Comparison of ENCODE assay signal across 30 cellular contexts in genomic region chr3:61680617-61681016, GRCh38.
"Had no signal": no experiment of that assay in that cellular context is flagged by ENCODE, and none has a peak within 500 bp of the region (broad histone marks: within the 10 kb centered on the region; RNA-seq: fewer than 3 reads in every experiment).

No MANE protein-coding gene starts in this region.

- DNase-seq: hypothalamus; immature natural killer cell; kidney; left colon; left lung; midbrain; mucosa of descending colon; naive thymus-derived CD4-positive, alpha-beta T cell; nucleus accumbens; pancreas; posterior cingulate gyrus; retina; right cardiac atrium; stimulated activated CD4-positive, alpha-beta T cell treated with anti-CD3 and anti-CD28 coated beads, Interleukin-12 subunit alpha, Interleukin-12 subunit beta, amount 100 ng/mL, for 4 hours; stimulated activated CD4-positive, alpha-beta T cell treated with anti-CD3 and anti-CD28 coated beads, Interleukin-15, amount 100 ng/mL, for 24 hours; stimulated activated CD4-positive, alpha-beta T cell treated with anti-CD3 and anti-CD28 coated beads, Interleukin-2, amount 100 ng/mL, for 24 hours; stimulated activated CD4-positive, alpha-beta T cell treated with anti-CD3 and anti-CD28 coated beads, Interleukin-4, amount 100 ng/mL, for 24 hours; stimulated activated naive CD4-positive, alpha-beta T cell treated with Interleukin-2 at 50 U/mL for 16 hours; stimulated activated naive CD8-positive, alpha-beta T cell treated with anti-CD3 and anti-CD28 coated beads, Interleukin-15, amount 100 ng/mL, for 72 hours; substantia nigra; uterus had no signal

- H3K36me3 Mint-ChIP-seq: naive thymus-derived CD4-positive, alpha-beta T cell; natural killer cell treated with Interleukin-12 subunit alpha and Interleukin-12 subunit beta and Interleukin-15 and Interleukin-18, amount 100 ng/mL, for 72 hours; stimulated activated effector memory CD8-positive, alpha-beta T cell treated with anti-CD3 and anti-CD28 coated beads, Interleukin-12 subunit alpha, Interleukin-12 subunit beta, amount 100 ng/mL, for 72 hours had no signal

- H3K4me3 ChIP-seq: left lung, lung, mucosa of descending colon, pancreas, prostate gland, skin epidermis, tibial nerve, uterus had no signal

- H3K4me3 Mint-ChIP-seq: immature natural killer cell; naive thymus-derived CD4-positive, alpha-beta T cell; natural killer cell treated with Interleukin-12 subunit alpha and Interleukin-12 subunit beta and Interleukin-15 and Interleukin-18, amount 100 ng/mL, for 72 hours; neural crest cell; stimulated activated effector memory CD8-positive, alpha-beta T cell treated with anti-CD3 and anti-CD28 coated beads, Interleukin-12 subunit alpha, Interleukin-12 subunit beta, amount 100 ng/mL, for 72 hours; stimulated activated naive CD8-positive, alpha-beta T cell treated with anti-CD3 and anti-CD28 coated beads, Interleukin-15, amount 100 ng/mL, for 72 hours; type B pancreatic cell had no signal

- H3K27me3 Mint-ChIP-seq: type B pancreatic cell had no signal

- H3K36me3 ChIP-seq: left lung, pancreas, prostate gland, tibial nerve, uterus had no signal

- H3K27ac Mint-ChIP-seq: immature natural killer cell; naive thymus-derived CD4-positive, alpha-beta T cell; natural killer cell treated with Interleukin-12 subunit alpha and Interleukin-12 subunit beta and Interleukin-15 and Interleukin-18, amount 100 ng/mL, for 72 hours; stimulated activated effector memory CD8-positive, alpha-beta T cell treated with anti-CD3 and anti-CD28 coated beads, Interleukin-12 subunit alpha, Interleukin-12 subunit beta, amount 100 ng/mL, for 72 hours; stimulated activated naive CD8-positive, alpha-beta T cell treated with anti-CD3 and anti-CD28 coated beads, Interleukin-15, amount 100 ng/mL, for 72 hours; type B pancreatic cell had no signal

- H3K9me3 Mint-ChIP-seq: stimulated activated naive CD8-positive, alpha-beta T cell treated with anti-CD3 and anti-CD28 coated beads, Interleukin-15, amount 100 ng/mL, for 72 hours; type B pancreatic cell had no signal

- H3K9me3 ChIP-seq: left lung, mucosa of descending colon, pancreas, prostate gland, tibial nerve, uterus had no signal

- ATAC-seq: left colon; left lung; mucosa of descending colon; naive thymus-derived CD4-positive, alpha-beta T cell; natural killer cell treated with Interleukin-12 subunit alpha and Interleukin-12 subunit beta and Interleukin-15 and Interleukin-18, amount 100 ng/mL, for 72 hours; pancreas; right cardiac atrium; sciatic nerve; stimulated activated effector memory CD8-positive, alpha-beta T cell treated with anti-CD3 and anti-CD28 coated beads, Interleukin-12 subunit alpha, Interleukin-12 subunit beta, amount 100 ng/mL, for 72 hours; stimulated activated naive CD8-positive, alpha-beta T cell treated with anti-CD3 and anti-CD28 coated beads, Interleukin-15, amount 100 ng/mL, for 72 hours had no signal

- H3K4me1 Mint-ChIP-seq: immature natural killer cell; naive thymus-derived CD4-positive, alpha-beta T cell; stimulated activated effector memory CD8-positive, alpha-beta T cell treated with anti-CD3 and anti-CD28 coated beads, Interleukin-12 subunit alpha, Interleukin-12 subunit beta, amount 100 ng/mL, for 72 hours; stimulated activated naive CD8-positive, alpha-beta T cell treated with anti-CD3 and anti-CD28 coated beads, Interleukin-15, amount 100 ng/mL, for 72 hours had no signal

- H3K27ac ChIP-seq: left lung, pancreas, prostate gland, skin epidermis, uterus had no signal

- H3K4me1 ChIP-seq: pancreas, prostate gland, uterus had no signal

- H3K27me3 ChIP-seq: left lung, pancreas, tibial nerve, uterus had no signal
